ENCODE assay signal across 1 cellular context in the genomic region with DNA sequence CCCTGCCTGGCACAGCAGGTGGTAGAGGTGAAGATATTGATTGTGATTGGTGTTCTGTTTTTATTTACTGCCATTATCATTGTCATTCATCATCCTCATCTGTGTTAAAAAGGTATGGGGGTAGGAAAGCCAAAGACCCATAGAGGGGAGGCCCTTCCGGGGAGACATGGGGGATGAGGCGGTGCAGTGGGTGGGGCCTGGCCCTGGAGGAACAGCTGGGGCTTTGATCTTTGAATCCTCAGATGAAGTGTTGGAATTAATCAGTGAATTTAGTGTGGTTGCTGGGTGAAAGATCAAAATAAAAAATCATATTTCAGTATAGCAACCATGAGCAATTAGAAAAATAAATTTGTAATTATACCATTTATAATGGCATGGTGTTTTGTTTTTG.
TF ChIP-seq lines count a peak whose summit lies in the region.

No MANE protein-coding gene starts in this region.

TF ChIP-seq in GM12878, 131 proteins besides CTCF, POLR2A, EP300 and RAD21:
- TF ChIP-seq CREM (IDR thresholded peaks at IDR 0.05; ENCODE audit: low read depth) (no peak), CEBPB (IDR thresholded peaks at IDR 0.05; ENCODE audit: borderline replicate concordance in 1 of 2, low read depth in 2 of 2, low read length in 2 of 2) (no peak)
- TF ChIP-seq, protein P1, sequence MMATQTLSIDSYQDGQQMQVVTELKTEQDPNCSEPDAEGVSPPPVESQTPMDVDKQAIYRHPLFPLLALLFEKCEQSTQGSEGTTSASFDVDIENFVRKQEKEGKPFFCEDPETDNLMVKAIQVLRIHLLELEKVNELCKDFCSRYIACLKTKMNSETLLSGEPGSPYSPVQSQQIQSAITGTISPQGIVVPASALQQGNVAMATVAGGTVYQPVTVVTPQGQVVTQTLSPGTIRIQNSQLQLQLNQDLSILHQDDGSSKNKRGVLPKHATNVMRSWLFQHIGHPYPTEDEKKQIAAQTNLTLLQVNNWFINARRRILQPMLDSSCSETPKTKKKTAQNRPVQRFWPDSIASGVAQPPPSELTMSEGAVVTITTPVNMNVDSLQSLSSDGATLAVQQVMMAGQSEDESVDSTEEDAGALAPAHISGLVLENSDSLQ (IDR thresholded peaks at IDR 0.05): no peak
